Comparison of ENCODE assay signal across 9 cellular contexts in genomic region chrX:149074429-149074828, GRCh38.
DNase-seq lines count a peak whose midpoint lies in the region; ATAC-seq and TF ChIP-seq lines count a peak whose summit lies in the region.
"Had no signal": no experiment of that assay in that cellular context is flagged by ENCODE, and none has a peak within 500 bp of the region (broad histone marks: within the 10 kb centered on the region; RNA-seq: fewer than 3 reads in every experiment).

No MANE protein-coding gene starts in this region.

- CTCF ChIA-PET in naive thymus-derived CD4-positive, alpha-beta T cell (lab: Charles Lee), result no interaction called here

- H3K4me1 Mint-ChIP-seq in activated T-helper 2 cell treated with anti-CD3 and anti-CD28 coated beads, Interferon-gamma antibody, Interleukin-2, Interleukin-4, amounts not matched to agents 10 μg/mL and 5 μg/mL and 100 μg/mL, durations not matched to agents 14 hours and 24 hours and 36 hours (ENCODE audit: low read depth), result peaks cover 2% of the 10 kb centered on the region
- H3K4me1 Mint-ChIP-seq in naive thymus-derived CD4-positive, alpha-beta T cell, result peaks cover 0 to 6% (median 4%) of the 10 kb centered on the region in 7 donors
- H3K4me1 Mint-ChIP-seq: memory B cell had no signal

- H3K9me3 ChIP-seq in naive thymus-derived CD4-positive, alpha-beta T cell (ENCODE audit: control insufficient read depth in 2 of 3, low read length in 3 of 3), result no peaks in the 10 kb centered on the region
- H3K9me3 ChIP-seq: colonic mucosa had no signal

- no peak overlapping the region for H3K27ac Mint-ChIP-seq in activated T-helper 2 cell treated with anti-CD3 and anti-CD28 coated beads, Interferon-gamma antibody, Interleukin-2, Interleukin-4, amounts not matched to agents 10 μg/mL and 5 μg/mL and 100 μg/mL, durations not matched to agents 14 hours and 24 hours and 36 hours
- peak overlapping the region in 1 of 9 donors; percentile 12 for H3K27ac Mint-ChIP-seq in naive thymus-derived CD4-positive, alpha-beta T cell
- H3K27ac Mint-ChIP-seq: memory B cell had no signal

- no peaks in the 10 kb centered on the region for H3K36me3 Mint-ChIP-seq in activated T-helper 2 cell treated with anti-CD3 and anti-CD28 coated beads, Interferon-gamma antibody, Interleukin-2, Interleukin-4, amounts not matched to agents 10 μg/mL and 5 μg/mL and 100 μg/mL, durations not matched to agents 14 hours and 24 hours and 36 hours (ENCODE audit: low read depth)
- no peaks in the 10 kb centered on the region for H3K36me3 Mint-ChIP-seq in naive thymus-derived CD4-positive, alpha-beta T cell
- H3K36me3 Mint-ChIP-seq: memory B cell had no signal

- no peaks in the 10 kb centered on the region for H3K9me3 Mint-ChIP-seq in activated T-helper 2 cell treated with anti-CD3 and anti-CD28 coated beads, Interferon-gamma antibody, Interleukin-2, Interleukin-4, amounts not matched to agents 10 μg/mL and 5 μg/mL and 100 μg/mL, durations not matched to agents 14 hours and 24 hours and 36 hours
- peaks cover 0 to 1% (median 0%) of the 10 kb centered on the region in 11 donors for H3K9me3 Mint-ChIP-seq in naive thymus-derived CD4-positive, alpha-beta T cell
- H3K9me3 Mint-ChIP-seq: memory B cell had no signal

- no peaks in the 10 kb centered on the region for H3K36me3 ChIP-seq in naive thymus-derived CD4-positive, alpha-beta T cell (ENCODE audit: control insufficient read depth in 2 of 3, insufficient read depth in 3 of 3, low read length in 3 of 3)
- H3K36me3 ChIP-seq: colonic mucosa had no signal

- H3K4me1 ChIP-seq in naive thymus-derived CD4-positive, alpha-beta T cell (ENCODE audit: control insufficient read depth in 2 of 2, insufficient read depth in 2 of 2, low read length in 2 of 2), result peaks cover 0 to 4% of the 10 kb centered on the region in 2 donors
- H3K4me1 ChIP-seq: colonic mucosa had no signal

- no peak for TF ChIP-seq POLR2A in GM18505 (IDR thresholded peaks at IDR 0.05; ENCODE audit: borderline replicate concordance, extremely low read depth, insufficient read depth, insufficient read length)

- H3K27me3 ChIP-seq in naive thymus-derived CD4-positive, alpha-beta T cell (ENCODE audit: control insufficient read depth in 2 of 2, insufficient read depth in 2 of 2, low read length in 2 of 2), result no peaks in the 10 kb centered on the region
- H3K27me3 ChIP-seq: colonic mucosa had no signal

- H3K4me3 Mint-ChIP-seq in activated T-helper 2 cell treated with anti-CD3 and anti-CD28 coated beads, Interferon-gamma antibody, Interleukin-2, Interleukin-4, amounts not matched to agents 10 μg/mL and 5 μg/mL and 100 μg/mL, durations not matched to agents 14 hours and 24 hours and 36 hours (ENCODE audit: low read depth), result no peak overlapping the region
- peak overlapping the region in 2 of 10 donors; percentile 4 to 40 for H3K4me3 Mint-ChIP-seq in naive thymus-derived CD4-positive, alpha-beta T cell
- H3K4me3 Mint-ChIP-seq: memory B cell had no signal

- intact Hi-C loops in activated T-helper 2 cell treated with anti-CD3 and anti-CD28 coated beads, Interferon-gamma antibody, Interleukin-2, Interleukin-4, amounts not matched to agents 10 μg/mL and 5 μg/mL and 100 μg/mL, durations not matched to agents 14 hours and 24 hours and 36 hours (cut with micrococcal nuclease), result no loop called here
- intact Hi-C loops in naive thymus-derived CD4-positive, alpha-beta T cell (cut with micrococcal nuclease), result no loop called here

- ATAC-seq in GM18505 (IDR thresholded peaks at IDR 0.05; ENCODE audit: unreplicated experiment), result peak; percentile 70
- ATAC-seq in GM21786 (IDR thresholded peaks at IDR 0.05; ENCODE audit: unreplicated experiment), result peak; percentile 86
- ATAC-seq in naive thymus-derived CD4-positive, alpha-beta T cell, result peak; percentile 42
- no peak for ATAC-seq in GM21717 (IDR thresholded peaks at IDR 0.05; ENCODE audit: unreplicated experiment)

- no peak overlapping the region for H3K4me3 ChIP-seq in naive thymus-derived CD4-positive, alpha-beta T cell (ENCODE audit: low read length)
- H3K4me3 ChIP-seq: colonic mucosa had no signal

- no peak overlapping the region for H3K27ac ChIP-seq in naive thymus-derived CD4-positive, alpha-beta T cell (ENCODE audit: low read depth, low read length)
- H3K27ac ChIP-seq: colonic mucosa had no signal

- POLR2A ChIA-PET in naive thymus-derived CD4-positive, alpha-beta T cell (lab: Charles Lee), result no interaction called here

- peak; percentile 8 for DNase-seq in activated T-helper 2 cell treated with anti-CD3 and anti-CD28 coated beads, Interferon-gamma antibody, Interleukin-2, Interleukin-4, amounts not matched to agents 10 μg/mL and 5 μg/mL and 100 μg/mL, durations not matched to agents 14 hours and 24 hours and 36 hours (ENCODE audit: low spot score)
- peak in 5 of 9 donors; percentile 1 to 22 (median 17) for DNase-seq in naive thymus-derived CD4-positive, alpha-beta T cell
- no peak for DNase-seq in cerebellar cortex (ENCODE audit: low spot score)
- no peak for DNase-seq in HK-2 (ENCODE audit: unreplicated experiment)
- DNase-seq: colonic mucosa had no signal

- no peaks in the 10 kb centered on the region for H3K27me3 Mint-ChIP-seq in activated T-helper 2 cell treated with anti-CD3 and anti-CD28 coated beads, Interferon-gamma antibody, Interleukin-2, Interleukin-4, amounts not matched to agents 10 μg/mL and 5 μg/mL and 100 μg/mL, durations not matched to agents 14 hours and 24 hours and 36 hours (ENCODE audit: low read depth)
- no peaks in the 10 kb centered on the region for H3K27me3 Mint-ChIP-seq in naive thymus-derived CD4-positive, alpha-beta T cell
- H3K27me3 Mint-ChIP-seq: memory B cell had no signal

Comparison
In these comparisons a context has a peak if more than half of its experiments do, and no peak if none do; other contexts are left out.
1. DNase-seq: peak in activated T-helper 2 cell treated with anti-CD3 and anti-CD28 coated beads, Interferon-gamma antibody, Interleukin-2, Interleukin-4, amounts not matched to agents 10 μg/mL and 5 μg/mL and 100 μg/mL, durations not matched to agents 14 hours and 24 hours and 36 hours (single experiment) and naive thymus-derived CD4-positive, alpha-beta T cell (5 of 9); none in cerebellar cortex (single experiment) and HK-2 (single experiment).